1 cellular context compared by ENCODE assay signal in the genomic region with DNA sequence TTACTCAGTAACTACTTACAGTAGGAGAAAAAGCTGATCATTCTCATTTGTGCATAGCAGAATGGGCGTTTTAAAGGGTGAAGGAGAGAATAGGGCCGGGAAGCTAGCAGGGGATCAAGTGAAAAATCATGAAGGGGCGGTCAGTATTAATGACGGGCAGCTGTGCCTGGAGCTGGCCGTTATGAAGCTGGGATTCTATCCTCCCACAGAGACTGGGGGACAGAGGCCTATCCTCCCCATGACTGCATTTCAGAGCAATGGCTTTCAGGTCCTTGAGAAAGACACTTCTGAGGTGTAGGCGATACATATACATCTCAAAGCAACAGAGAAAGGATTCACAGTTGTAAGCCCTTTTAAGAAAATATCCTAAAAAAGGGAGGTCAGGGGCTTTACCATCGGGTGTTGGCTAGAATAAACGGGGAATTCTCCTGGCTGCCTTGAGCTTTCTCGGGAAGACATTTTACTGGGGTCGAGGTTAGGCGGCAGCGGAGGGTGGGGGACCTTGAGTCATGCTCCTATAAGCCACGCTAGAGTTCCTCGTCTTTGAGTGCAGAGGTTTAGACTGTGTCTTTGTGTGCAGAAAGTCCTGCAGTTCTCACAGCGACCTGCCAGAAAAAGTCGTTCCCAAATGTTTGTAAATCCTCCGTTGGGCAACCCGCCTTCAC.
TF ChIP-seq lines count a peak whose summit lies in the region.

No MANE protein-coding gene starts in this region.

TF ChIP-seq in IMR-90, 13 proteins besides CTCF, POLR2A, EP300 and RAD21:
- TF ChIP-seq CHD1 (IDR thresholded peaks at IDR 0.05; ENCODE audit: low read depth, low read length): no peak
- peak; percentile 53; the same call in 1 of the 2 replicates for TF ChIP-seq CEBPB (IDR thresholded peaks at IDR 0.05; ENCODE audit: low read depth, low read length)
